3 cellular contexts compared by ENCODE assay signal in the genomic region with DNA sequence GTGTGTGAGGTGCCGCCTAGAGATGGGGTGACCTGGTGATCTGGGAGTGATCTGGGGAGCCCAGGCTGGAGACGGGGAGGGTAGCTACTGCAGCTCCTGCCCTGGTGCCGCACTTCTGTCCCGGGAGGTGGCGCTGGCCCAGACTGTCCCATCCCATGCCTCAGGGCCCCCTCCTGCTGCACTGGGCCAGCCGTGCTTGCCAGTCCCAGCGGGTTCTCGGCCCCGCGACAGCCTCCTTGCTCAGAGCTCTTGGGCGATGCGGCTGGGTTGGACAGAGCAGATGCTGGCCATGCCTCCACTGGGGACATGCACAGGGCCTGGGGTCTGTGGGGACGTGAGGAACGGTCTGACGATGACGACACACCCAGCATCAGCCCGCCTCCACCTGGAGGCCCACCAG.
TF ChIP-seq lines count a peak whose summit lies in the region.

No MANE protein-coding gene starts in this region.

TF ChIP-seq in SK-N-SH treated with all-trans-retinoic acid at 6 μM for 48 hours, 23 proteins besides CTCF, POLR2A, EP300 and RAD21:
- TF ChIP-seq, protein P1, sequence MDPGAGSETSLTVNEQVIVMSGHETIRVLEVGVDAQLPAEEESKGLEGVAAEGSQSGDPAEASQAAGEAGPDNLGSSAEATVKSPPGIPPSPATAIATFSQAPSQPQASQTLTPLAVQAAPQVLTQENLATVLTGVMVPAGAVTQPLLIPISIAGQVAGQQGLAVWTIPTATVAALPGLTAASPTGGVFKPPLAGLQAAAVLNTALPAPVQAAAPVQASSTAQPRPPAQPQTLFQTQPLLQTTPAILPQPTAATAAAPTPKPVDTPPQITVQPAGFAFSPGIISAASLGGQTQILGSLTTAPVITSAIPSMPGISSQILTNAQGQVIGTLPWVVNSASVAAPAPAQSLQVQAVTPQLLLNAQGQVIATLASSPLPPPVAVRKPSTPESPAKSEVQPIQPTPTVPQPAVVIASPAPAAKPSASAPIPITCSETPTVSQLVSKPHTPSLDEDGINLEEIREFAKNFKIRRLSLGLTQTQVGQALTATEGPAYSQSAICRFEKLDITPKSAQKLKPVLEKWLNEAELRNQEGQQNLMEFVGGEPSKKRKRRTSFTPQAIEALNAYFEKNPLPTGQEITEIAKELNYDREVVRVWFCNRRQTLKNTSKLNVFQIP (CRISPR knock-in tag; IDR thresholded peaks at IDR 0.05; ENCODE audit: borderline replicate concordance, low read depth): no peak

TF ChIP-seq in H1, 55 proteins besides CTCF, POLR2A, EP300 and RAD21:
- TF ChIP-seq TCF12 (IDR thresholded peaks at IDR 0.05; ENCODE audit: low read depth, low read length): no peak
- TF ChIP-seq, protein P2, sequence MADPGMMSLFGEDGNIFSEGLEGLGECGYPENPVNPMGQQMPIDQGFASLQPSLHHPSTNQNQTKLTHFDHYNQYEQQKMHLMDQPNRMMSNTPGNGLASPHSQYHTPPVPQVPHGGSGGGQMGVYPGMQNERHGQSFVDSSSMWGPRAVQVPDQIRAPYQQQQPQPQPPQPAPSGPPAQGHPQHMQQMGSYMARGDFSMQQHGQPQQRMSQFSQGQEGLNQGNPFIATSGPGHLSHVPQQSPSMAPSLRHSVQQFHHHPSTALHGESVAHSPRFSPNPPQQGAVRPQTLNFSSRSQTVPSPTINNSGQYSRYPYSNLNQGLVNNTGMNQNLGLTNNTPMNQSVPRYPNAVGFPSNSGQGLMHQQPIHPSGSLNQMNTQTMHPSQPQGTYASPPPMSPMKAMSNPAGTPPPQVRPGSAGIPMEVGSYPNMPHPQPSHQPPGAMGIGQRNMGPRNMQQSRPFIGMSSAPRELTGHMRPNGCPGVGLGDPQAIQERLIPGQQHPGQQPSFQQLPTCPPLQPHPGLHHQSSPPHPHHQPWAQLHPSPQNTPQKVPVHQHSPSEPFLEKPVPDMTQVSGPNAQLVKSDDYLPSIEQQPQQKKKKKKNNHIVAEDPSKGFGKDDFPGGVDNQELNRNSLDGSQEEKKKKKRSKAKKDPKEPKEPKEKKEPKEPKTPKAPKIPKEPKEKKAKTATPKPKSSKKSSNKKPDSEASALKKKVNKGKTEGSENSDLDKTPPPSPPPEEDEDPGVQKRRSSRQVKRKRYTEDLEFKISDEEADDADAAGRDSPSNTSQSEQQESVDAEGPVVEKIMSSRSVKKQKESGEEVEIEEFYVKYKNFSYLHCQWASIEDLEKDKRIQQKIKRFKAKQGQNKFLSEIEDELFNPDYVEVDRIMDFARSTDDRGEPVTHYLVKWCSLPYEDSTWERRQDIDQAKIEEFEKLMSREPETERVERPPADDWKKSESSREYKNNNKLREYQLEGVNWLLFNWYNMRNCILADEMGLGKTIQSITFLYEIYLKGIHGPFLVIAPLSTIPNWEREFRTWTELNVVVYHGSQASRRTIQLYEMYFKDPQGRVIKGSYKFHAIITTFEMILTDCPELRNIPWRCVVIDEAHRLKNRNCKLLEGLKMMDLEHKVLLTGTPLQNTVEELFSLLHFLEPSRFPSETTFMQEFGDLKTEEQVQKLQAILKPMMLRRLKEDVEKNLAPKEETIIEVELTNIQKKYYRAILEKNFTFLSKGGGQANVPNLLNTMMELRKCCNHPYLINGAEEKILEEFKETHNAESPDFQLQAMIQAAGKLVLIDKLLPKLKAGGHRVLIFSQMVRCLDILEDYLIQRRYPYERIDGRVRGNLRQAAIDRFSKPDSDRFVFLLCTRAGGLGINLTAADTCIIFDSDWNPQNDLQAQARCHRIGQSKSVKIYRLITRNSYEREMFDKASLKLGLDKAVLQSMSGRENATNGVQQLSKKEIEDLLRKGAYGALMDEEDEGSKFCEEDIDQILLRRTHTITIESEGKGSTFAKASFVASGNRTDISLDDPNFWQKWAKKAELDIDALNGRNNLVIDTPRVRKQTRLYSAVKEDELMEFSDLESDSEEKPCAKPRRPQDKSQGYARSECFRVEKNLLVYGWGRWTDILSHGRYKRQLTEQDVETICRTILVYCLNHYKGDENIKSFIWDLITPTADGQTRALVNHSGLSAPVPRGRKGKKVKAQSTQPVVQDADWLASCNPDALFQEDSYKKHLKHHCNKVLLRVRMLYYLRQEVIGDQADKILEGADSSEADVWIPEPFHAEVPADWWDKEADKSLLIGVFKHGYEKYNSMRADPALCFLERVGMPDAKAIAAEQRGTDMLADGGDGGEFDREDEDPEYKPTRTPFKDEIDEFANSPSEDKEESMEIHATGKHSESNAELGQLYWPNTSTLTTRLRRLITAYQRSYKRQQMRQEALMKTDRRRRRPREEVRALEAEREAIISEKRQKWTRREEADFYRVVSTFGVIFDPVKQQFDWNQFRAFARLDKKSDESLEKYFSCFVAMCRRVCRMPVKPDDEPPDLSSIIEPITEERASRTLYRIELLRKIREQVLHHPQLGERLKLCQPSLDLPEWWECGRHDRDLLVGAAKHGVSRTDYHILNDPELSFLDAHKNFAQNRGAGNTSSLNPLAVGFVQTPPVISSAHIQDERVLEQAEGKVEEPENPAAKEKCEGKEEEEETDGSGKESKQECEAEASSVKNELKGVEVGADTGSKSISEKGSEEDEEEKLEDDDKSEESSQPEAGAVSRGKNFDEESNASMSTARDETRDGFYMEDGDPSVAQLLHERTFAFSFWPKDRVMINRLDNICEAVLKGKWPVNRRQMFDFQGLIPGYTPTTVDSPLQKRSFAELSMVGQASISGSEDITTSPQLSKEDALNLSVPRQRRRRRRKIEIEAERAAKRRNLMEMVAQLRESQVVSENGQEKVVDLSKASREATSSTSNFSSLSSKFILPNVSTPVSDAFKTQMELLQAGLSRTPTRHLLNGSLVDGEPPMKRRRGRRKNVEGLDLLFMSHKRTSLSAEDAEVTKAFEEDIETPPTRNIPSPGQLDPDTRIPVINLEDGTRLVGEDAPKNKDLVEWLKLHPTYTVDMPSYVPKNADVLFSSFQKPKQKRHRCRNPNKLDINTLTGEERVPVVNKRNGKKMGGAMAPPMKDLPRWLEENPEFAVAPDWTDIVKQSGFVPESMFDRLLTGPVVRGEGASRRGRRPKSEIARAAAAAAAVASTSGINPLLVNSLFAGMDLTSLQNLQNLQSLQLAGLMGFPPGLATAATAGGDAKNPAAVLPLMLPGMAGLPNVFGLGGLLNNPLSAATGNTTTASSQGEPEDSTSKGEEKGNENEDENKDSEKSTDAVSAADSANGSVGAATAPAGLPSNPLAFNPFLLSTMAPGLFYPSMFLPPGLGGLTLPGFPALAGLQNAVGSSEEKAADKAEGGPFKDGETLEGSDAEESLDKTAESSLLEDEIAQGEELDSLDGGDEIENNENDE (IDR thresholded peaks at IDR 0.05; ENCODE audit: insufficient replicate concordance, low read length): no peak
- TF ChIP-seq, protein P3, sequence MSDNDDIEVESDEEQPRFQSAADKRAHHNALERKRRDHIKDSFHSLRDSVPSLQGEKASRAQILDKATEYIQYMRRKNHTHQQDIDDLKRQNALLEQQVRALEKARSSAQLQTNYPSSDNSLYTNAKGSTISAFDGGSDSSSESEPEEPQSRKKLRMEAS (IDR thresholded peaks at IDR 0.05): no peak
- no peak for TF ChIP-seq RFX5 (IDR thresholded peaks at IDR 0.05; ENCODE audit: borderline replicate concordance, low read depth, low read length)
- no peak for TF ChIP-seq BACH1 (IDR thresholded peaks at IDR 0.05; ENCODE audit: low read length)
- no peak for TF ChIP-seq EGR1 (IDR thresholded peaks at IDR 0.05; ENCODE audit: borderline replicate concordance, low read depth, low read length)
TF ChIP-seq in H1: peak in this region for 0.

TF ChIP-seq in HepG2, 621 proteins besides CTCF, POLR2A, EP300 and RAD21:
- no peak for TF ChIP-seq RAD51 (IDR thresholded peaks at IDR 0.05; ENCODE audit: borderline replicate concordance)
- TF ChIP-seq TMF1 (CRISPR knock-in tag; IDR thresholded peaks at IDR 0.05; ENCODE audit: low read depth): no peak
- TF ChIP-seq TBL1XR1 (IDR thresholded peaks at IDR 0.05; ENCODE audit: borderline replicate concordance, low read length, partially characterized antibody): no peak
- TF ChIP-seq, protein P4, sequence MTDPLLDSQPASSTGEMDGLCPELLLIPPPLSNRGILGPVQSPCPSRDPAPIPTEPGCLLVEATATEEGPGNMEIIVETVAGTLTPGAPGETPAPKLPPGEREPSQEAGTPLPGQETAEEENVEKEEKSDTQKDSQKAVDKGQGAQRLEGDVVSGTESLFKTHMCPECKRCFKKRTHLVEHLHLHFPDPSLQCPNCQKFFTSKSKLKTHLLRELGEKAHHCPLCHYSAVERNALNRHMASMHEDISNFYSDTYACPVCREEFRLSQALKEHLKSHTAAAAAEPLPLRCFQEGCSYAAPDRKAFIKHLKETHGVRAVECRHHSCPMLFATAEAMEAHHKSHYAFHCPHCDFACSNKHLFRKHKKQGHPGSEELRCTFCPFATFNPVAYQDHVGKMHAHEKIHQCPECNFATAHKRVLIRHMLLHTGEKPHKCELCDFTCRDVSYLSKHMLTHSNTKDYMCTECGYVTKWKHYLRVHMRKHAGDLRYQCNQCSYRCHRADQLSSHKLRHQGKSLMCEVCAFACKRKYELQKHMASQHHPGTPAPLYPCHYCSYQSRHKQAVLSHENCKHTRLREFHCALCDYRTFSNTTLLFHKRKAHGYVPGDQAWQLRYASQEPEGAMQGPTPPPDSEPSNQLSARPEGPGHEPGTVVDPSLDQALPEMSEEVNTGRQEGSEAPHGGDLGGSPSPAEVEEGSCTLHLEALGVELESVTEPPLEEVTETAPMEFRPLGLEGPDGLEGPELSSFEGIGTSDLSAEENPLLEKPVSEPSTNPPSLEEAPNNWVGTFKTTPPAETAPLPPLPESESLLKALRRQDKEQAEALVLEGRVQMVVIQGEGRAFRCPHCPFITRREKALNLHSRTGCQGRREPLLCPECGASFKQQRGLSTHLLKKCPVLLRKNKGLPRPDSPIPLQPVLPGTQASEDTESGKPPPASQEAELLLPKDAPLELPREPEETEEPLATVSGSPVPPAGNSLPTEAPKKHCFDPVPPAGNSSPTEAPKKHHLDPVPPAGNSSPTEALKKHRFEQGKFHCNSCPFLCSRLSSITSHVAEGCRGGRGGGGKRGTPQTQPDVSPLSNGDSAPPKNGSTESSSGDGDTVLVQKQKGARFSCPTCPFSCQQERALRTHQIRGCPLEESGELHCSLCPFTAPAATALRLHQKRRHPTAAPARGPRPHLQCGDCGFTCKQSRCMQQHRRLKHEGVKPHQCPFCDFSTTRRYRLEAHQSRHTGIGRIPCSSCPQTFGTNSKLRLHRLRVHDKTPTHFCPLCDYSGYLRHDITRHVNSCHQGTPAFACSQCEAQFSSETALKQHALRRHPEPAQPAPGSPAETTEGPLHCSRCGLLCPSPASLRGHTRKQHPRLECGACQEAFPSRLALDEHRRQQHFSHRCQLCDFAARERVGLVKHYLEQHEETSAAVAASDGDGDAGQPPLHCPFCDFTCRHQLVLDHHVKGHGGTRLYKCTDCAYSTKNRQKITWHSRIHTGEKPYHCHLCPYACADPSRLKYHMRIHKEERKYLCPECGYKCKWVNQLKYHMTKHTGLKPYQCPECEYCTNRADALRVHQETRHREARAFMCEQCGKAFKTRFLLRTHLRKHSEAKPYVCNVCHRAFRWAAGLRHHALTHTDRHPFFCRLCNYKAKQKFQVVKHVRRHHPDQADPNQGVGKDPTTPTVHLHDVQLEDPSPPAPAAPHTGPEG (CRISPR knock-in tag; IDR thresholded peaks at IDR 0.05): no peak
- no peak for TF ChIP-seq PCBP1 (IDR thresholded peaks at IDR 0.05; ENCODE audit: borderline replicate concordance, low read depth, low read length)
- peak; percentile 53 for TF ChIP-seq AGO2 (optimal IDR thresholded peaks at IDR 0.05; ENCODE audit: low read depth, low read length)
- no peak for TF ChIP-seq HNRNPH1 (optimal IDR thresholded peaks at IDR 0.05; ENCODE audit: low read depth, low read length)
- peak; percentile 29; the same call in 1 of the 2 replicates for TF ChIP-seq RBFOX2 (IDR thresholded peaks at IDR 0.05; ENCODE audit: low read depth, low read length)
